Comparison of ENCODE assay signal across 8 cellular contexts in genomic region chr6:158536084-158536890, GRCh38. TPM values are rescaled to one million over a fixed set of nuclear protein-coding genes. Genes with fewer than 3 reads are reported as not detected.
A peak's percentile ranks its signal among the peaks of the same experiment; 100 is the strongest.
DNase-seq lines count a peak whose midpoint lies in the region; ATAC-seq and TF ChIP-seq lines count a peak whose summit lies in the region.

No MANE protein-coding gene starts in this region.

- dilution Hi-C loops in IMR-90 (cut with HindIII; ENCODE audit: low sequenced_read_pairs, unreplicated experiment) = no loop called here

- H3K14ac ChIP-seq in IMR-90 (replicated peaks; ENCODE audit: low read depth, low read length) = no peak overlapping the region

- WGBS in IMR-90 (ENCODE audit: extremely low coverage in 2 of 2, insufficient read length in 1 of 2), 2 experiments = 1% methylated on average over 21 of the region's 75 CpGs; no CpG with 5 or more reads in 1 of the 2 experiments
- 1% methylated on average over 14 to 69 of the region's 75 CpGs for WGBS in testis, 2 donors

- H2AK9ac ChIP-seq in IMR-90 (replicated peaks; ENCODE audit: low read depth, low read length, poor library complexity) = no peak overlapping the region

- H2BK120ac ChIP-seq in IMR-90 (ENCODE audit: low read depth, low read length) = no peak overlapping the region

- TF ChIP-seq POLR2A in IMR-90 (IDR thresholded peaks at IDR 0.05; ENCODE audit: low read depth, low read length) = no peak
- no peak for TF ChIP-seq POLR2A in testis (IDR thresholded peaks at IDR 0.05)

- POLR2A ChIA-PET in IMR-90 (lab: Charles Lee; ENCODE audit: unreplicated experiment) = no interaction called here

- no peak for TF ChIP-seq CTCF in IMR-90 (conservative IDR thresholded peaks at IDR 0.05; ENCODE audit: low read depth, low read length)
- no peak for TF ChIP-seq CTCF in fibroblast of villous mesenchyme (IDR thresholded peaks at IDR 0.05; ENCODE audit: insufficient read depth, low read depth, low read length)
- peak; percentile 16 for TF ChIP-seq CTCF in neural progenitor cell (IDR thresholded peaks at IDR 0.05)
- no peak for TF ChIP-seq CTCF in testis (IDR thresholded peaks at IDR 0.05)

- H3K4me1 Mint-ChIP-seq in neural progenitor cell = peaks cover 4% of the 10 kb centered on the region

- no peak overlapping the region for H2BK15ac ChIP-seq in IMR-90 (ENCODE audit: low read depth, low read length)

- 0 out of 2 replicates have a peak, but pooled peaks cover 2% of the 10 kb centered on the region for H3K9me3 ChIP-seq in IMR-90 (ENCODE audit: control insufficient read depth, insufficient read depth, low read length)
- H3K9me3 ChIP-seq in SJCRH30 (replicated peaks) = no peaks in the 10 kb centered on the region
- H3K9me3 ChIP-seq in neural progenitor cell (ENCODE audit: low read depth) = no peaks in the 10 kb centered on the region
- H3K9me3 ChIP-seq in testis = no peaks in the 10 kb centered on the region

- no TSS peak for BruUV-seq in IMR-90 (replicated peaks; lab: Mats Ljungman, UMichigan)

- H2BK5ac ChIP-seq in IMR-90 (ENCODE audit: low read depth, low read length, poor library complexity, severe bottlenecking) = no peak overlapping the region

- intact Hi-C loops in IMR-90 (cut with micrococcal nuclease) = no loop called here
- intact Hi-C loops in testis (cut with DNase I; ENCODE audit: low total_unique reads) = no loop called here

- H3K36me3 ChIP-seq in IMR-90 (ENCODE audit: control insufficient read depth, insufficient read depth, low read length) = no peaks in the 10 kb centered on the region
- H3K36me3 ChIP-seq in SJCRH30 = no peaks in the 10 kb centered on the region
- no peaks in the 10 kb centered on the region for H3K36me3 ChIP-seq in neural progenitor cell
- H3K36me3 ChIP-seq in testis (ENCODE audit: low read depth, missing control alignments) = no peaks in the 10 kb centered on the region

- peaks cover 2% of the 10 kb centered on the region for H3K9me3 Mint-ChIP-seq in neural progenitor cell

- peaks cover 2% of the 10 kb centered on the region; the same call in 1 of the 2 replicates for H3K4me1 ChIP-seq in IMR-90 (ENCODE audit: control insufficient read depth, insufficient read depth, low read length)
- H3K4me1 ChIP-seq in SJCRH30 = peaks cover 13% of the 10 kb centered on the region; the same call in 1 of the 2 replicates
- H3K4me1 ChIP-seq in neural progenitor cell = no peaks in the 10 kb centered on the region
- peaks cover 7% of the 10 kb centered on the region for H3K4me1 ChIP-seq in testis

- DNase-seq in D341Med (ENCODE audit: low spot score) (peak; percentile 90), IMR-90 (peak; percentile 65), SJCRH30 (peak; percentile 74 to 81), fibroblast of villous mesenchyme (ENCODE audit: low read depth) (peak; percentile 77), neural progenitor cell (ENCODE audit: low spot score) (peak; percentile 92), testis (peak; percentile 90)
- DNase-seq in activated naive CD4-positive, alpha-beta T cell (lab: John Stamatoyannopoulos, UW) = peak in 3 of 4 experiments; percentile 16 to 61 (median 34)

- H3K27me3 Mint-ChIP-seq in neural progenitor cell (ENCODE audit: insufficient read depth, low read depth) = peaks cover 28% of the 10 kb centered on the region

- H3K4ac ChIP-seq in IMR-90 (ENCODE audit: low read depth, low read length) = no peak overlapping the region

- H4K91ac ChIP-seq in IMR-90 (ENCODE audit: insufficient read depth, low read depth, low read length) = no peak overlapping the region

- no peak overlapping the region for H3K27ac ChIP-seq in IMR-90 (ENCODE audit: insufficient read depth, low read length)
- no peak overlapping the region for H3K27ac ChIP-seq in SJCRH30
- no peak overlapping the region for H3K27ac ChIP-seq in neural progenitor cell
- H3K27ac ChIP-seq in testis = peak overlapping the region; percentile 24 to 75

- no peak overlapping the region for H3K18ac ChIP-seq in IMR-90 (ENCODE audit: low read depth, low read length)

- peak overlapping the region; percentile 99 for H3K4me2 ChIP-seq in IMR-90 (ENCODE audit: low read depth, low read length)
- peak overlapping the region; percentile 99 for H3K4me2 ChIP-seq in neural progenitor cell

- H4K5ac ChIP-seq in IMR-90 (ENCODE audit: low read depth, low read length) = no peak overlapping the region

- peak overlapping the region; percentile 51 for H2AFZ ChIP-seq in IMR-90 (replicated peaks; ENCODE audit: low read length, poor library complexity)
- peak overlapping the region; percentile 94 for H2AFZ ChIP-seq in neural progenitor cell (replicated peaks)

- in situ Hi-C loops in IMR-90 (cut with MboI; ENCODE audit: low sequenced_read_pairs) = no loop called here

- H3K79me2 ChIP-seq in neural progenitor cell (ENCODE audit: low read depth) = no peaks in the 10 kb centered on the region

- H2BK20ac ChIP-seq in IMR-90 (ENCODE audit: low read depth, low read length) = no peak overlapping the region

- peaks cover 40% of the 10 kb centered on the region for H3K27me3 ChIP-seq in IMR-90 (ENCODE audit: control insufficient read depth, insufficient read depth, low read length)
- H3K27me3 ChIP-seq in SJCRH30 = no peaks in the 10 kb centered on the region
- H3K27me3 ChIP-seq in neural progenitor cell = peaks cover 27% of the 10 kb centered on the region
- H3K27me3 ChIP-seq in testis = no peaks in the 10 kb centered on the region

- peak overlapping the region; percentile 84 for H3K4me3 Mint-ChIP-seq in neural progenitor cell

- no peak overlapping the region for H3K27ac Mint-ChIP-seq in neural progenitor cell

- H3K56ac ChIP-seq in IMR-90 (ENCODE audit: extremely low read depth, insufficient read depth, low read length) = no peak overlapping the region

- H4K20me1 ChIP-seq in IMR-90 (ENCODE audit: insufficient read depth, low read length) = no peaks in the 10 kb centered on the region
- no peaks in the 10 kb centered on the region for H4K20me1 ChIP-seq in neural progenitor cell (ENCODE audit: low read depth)

- H3K23ac ChIP-seq in IMR-90 (ENCODE audit: low read depth, low read length) = no peak overlapping the region

- H3F3A ChIP-seq in neural progenitor cell (ENCODE audit: low read depth) = peaks cover 23% of the 10 kb centered on the region

- H3K9me1 ChIP-seq in IMR-90 (ENCODE audit: insufficient read depth, low read length) = no peaks in the 10 kb centered on the region

- H3K9ac ChIP-seq in IMR-90 (ENCODE audit: low read depth, low read length) (no peak overlapping the region), neural progenitor cell (no peak overlapping the region)

- no peaks in the 10 kb centered on the region for H3K79me1 ChIP-seq in IMR-90 (ENCODE audit: low read depth in 1 of 2, low read length in 2 of 2)

- H3K4me3 ChIP-seq in IMR-90 (ENCODE audit: insufficient read depth, low read depth, low read length) (peak overlapping the region; percentile 57), SJCRH30 (peak overlapping the region; percentile 55), fibroblast of villous mesenchyme (ENCODE audit: low read depth, low read length) (peak overlapping the region; percentile 60), neural progenitor cell (peak overlapping the region; percentile 95), testis (peak overlapping the region; percentile 69 to 79)

- peak; percentile 88 for ATAC-seq in IMR-90 (ENCODE audit: low read depth)
- ATAC-seq in HG03520 (IDR thresholded peaks at IDR 0.05; ENCODE audit: unreplicated experiment) = no peak

- H4K8ac ChIP-seq in IMR-90 (ENCODE audit: low read depth in 2 of 2, low read length in 2 of 2) = no peak overlapping the region

- H3K36me3 Mint-ChIP-seq in neural progenitor cell = no peaks in the 10 kb centered on the region

- no peak overlapping the region for H2AK5ac ChIP-seq in IMR-90 (ENCODE audit: low read depth, low read length)

- TF ChIP-seq RAD21 in IMR-90 (IDR thresholded peaks at IDR 0.05; ENCODE audit: low read length) = no peak

- CTCF ChIA-PET in IMR-90 (lab: Yijun Ruan, JAX) = no interaction called here

TF ChIP-seq in IMR-90, 13 proteins besides CTCF, POLR2A, EP300 and RAD21:
- TF ChIP-seq NFE2L2 (IDR thresholded peaks at IDR 0.05; ENCODE audit: low read depth, low read length) (no peak), BHLHE40 (IDR thresholded peaks at IDR 0.05; ENCODE audit: low read depth, low read length) (no peak), MAZ (IDR thresholded peaks at IDR 0.05; ENCODE audit: borderline replicate concordance, low read depth, low read length) (peak; percentile 33; the same call in 1 of the 2 replicates)

RNA-seq across cellular contexts. Expression of gene TMEM181, which starts 23.6 kb away (rescaled TPM):
- total RNA-seq in IMR-90 (2012; rRNA removed) (27.8 and 40.0 TPM in 2 replicates), fibroblast of villous mesenchyme (35.1 and 58.3 TPM in 2 replicates), neural progenitor cell (ENCODE audit: low replicate concordance) (20.8 and 27.3 TPM in 2 replicates), testis (10 to 100 TPM; 74.6 to 81.0 TPM)
- polyA plus RNA-seq in IMR-90 (2012; rRNA removed) (16.8 and 22.8 TPM in 2 replicates), testis (ENCODE audit: insufficient read depth, low read depth, low replicate concordance) (41.4 TPM)
- 6.0 and 9.4 TPM in 2 replicates for polyA plus RNA-seq in IMR-90 (2012; cell fraction: cytosol; rRNA removed)
- 4.9 and 22.2 TPM in 2 replicates for polyA plus RNA-seq in IMR-90 (2012; cell fraction: nucleus; rRNA removed; ENCODE audit: low replicate concordance)
- 31.1 and 33.5 TPM in 2 replicates for total RNA-seq in SJCRH30 (2014; rRNA removed; shearing (Covaris generic))

Comparison
In these comparisons a context has a peak if more than half of its experiments do, and no peak if none do; other contexts are left out.
1. DNase-seq: peak in every context shown above with its lines; median percentile 92 in neural progenitor cell; 90 in D341Med; 90 in testis; 78 in SJCRH30; 77 in fibroblast of villous mesenchyme; 65 in IMR-90; 34 in activated naive CD4-positive, alpha-beta T cell.
2. H3K27ac ChIP-seq: peak in testis (2 of 2); none in IMR-90 (single experiment), SJCRH30 (single experiment) and neural progenitor cell (single experiment).
3. Peak in every context shown above with its lines, with median percentiles within 50 percentile points of each other: H3K4me3 ChIP-seq.